In the genomic region with DNA sequence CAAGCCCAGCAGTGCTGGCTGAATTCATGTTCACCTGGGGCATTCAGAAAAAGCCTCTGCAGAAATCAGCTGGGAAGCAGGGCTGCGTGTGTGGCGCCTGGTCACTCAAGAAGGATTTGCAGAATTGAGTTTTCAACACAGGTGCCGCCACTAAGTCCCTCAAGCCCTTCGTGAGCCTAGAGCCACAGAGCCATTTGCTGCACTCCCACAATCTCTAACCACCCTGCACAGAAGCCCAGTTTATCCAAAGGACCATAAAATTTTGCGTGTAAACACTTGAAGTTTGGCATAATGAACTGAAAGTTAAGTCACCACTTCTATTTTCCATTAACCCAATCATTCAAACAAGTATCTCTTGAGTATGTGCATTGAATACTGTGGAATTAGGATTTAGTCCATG, we compare ENCODE assay signal across 20 cellular contexts.
"Had no signal": no experiment of that assay in that cellular context is flagged by ENCODE, and none has a peak within 500 bp of the region (broad histone marks: within the 10 kb centered on the region; RNA-seq: fewer than 3 reads in every experiment).

No MANE protein-coding gene starts in this region.

- ATAC-seq: activated CD8-positive, alpha-beta memory T cell treated with anti-CD3 and anti-CD28 coated beads, Interleukin-2, amount 10 ng/mL, durations not matched to agents 7 days and 5 days; activated CD8-positive, alpha-beta T cell treated with anti-CD3 and anti-CD28 coated beads, Interleukin-2, amount 10 ng/mL, durations not matched to agents 7 days and 5 days; activated naive CD4-positive, alpha-beta T cell treated with anti-CD3 and anti-CD28 coated beads, Interleukin-2, amount 50 U/mL, for 72 hours; gastroesophageal sphincter; left cardiac atrium; natural killer cell; right cardiac atrium had no signal

- H3K27ac ChIP-seq: breast epithelium, hepatocyte, spleen, tibial nerve had no signal

- H3K27me3 ChIP-seq: breast epithelium, gastroesophageal sphincter, hepatocyte, tibial nerve had no signal

- H3K4me1 Mint-ChIP-seq: activated B cell treated with CpG ODN at 0.5 μM for 24 hours; activated CD8-positive, alpha-beta memory T cell treated with anti-CD3 and anti-CD28 coated beads, Interleukin-2, amount 10 ng/mL, durations not matched to agents 7 days and 5 days had no signal

- H3K4me2 ChIP-seq: hepatocyte had no signal

- H3K4me3 Mint-ChIP-seq: activated B cell treated with CpG ODN at 0.5 μM for 24 hours; activated CD8-positive, alpha-beta memory T cell treated with anti-CD3 and anti-CD28 coated beads, Interleukin-2, amount 10 ng/mL, durations not matched to agents 7 days and 5 days; activated CD8-positive, alpha-beta T cell treated with anti-CD3 and anti-CD28 coated beads, Interleukin-2, amount 10 ng/mL, durations not matched to agents 7 days and 5 days; natural killer cell had no signal

- H3K4me3 ChIP-seq: breast epithelium, gastroesophageal sphincter, hepatocyte, spleen, tibial nerve had no signal

- H2AFZ ChIP-seq: hepatocyte had no signal

- H3K9me3 Mint-ChIP-seq: activated B cell treated with CpG ODN at 0.5 μM for 24 hours; activated naive CD4-positive, alpha-beta T cell treated with anti-CD3 and anti-CD28 coated beads, Interleukin-2, amount 50 U/mL, for 72 hours; natural killer cell had no signal

- H3K36me3 Mint-ChIP-seq: activated CD8-positive, alpha-beta memory T cell treated with anti-CD3 and anti-CD28 coated beads, Interleukin-2, amount 10 ng/mL, durations not matched to agents 7 days and 5 days; activated naive CD4-positive, alpha-beta T cell treated with anti-CD3 and anti-CD28 coated beads, Interleukin-2, amount 50 U/mL, for 72 hours; natural killer cell had no signal

- DNase-seq: activated B cell treated with CpG ODN at 0.5 μM for 24 hours; activated CD4-positive, alpha-beta T cell treated with anti-CD3 and anti-CD28 coated beads, Interleukin-2, amount 50 U/mL, for 1 hour; activated CD8-positive, alpha-beta memory T cell treated with anti-CD3 and anti-CD28 coated beads, Interleukin-2, amount 10 ng/mL, durations not matched to agents 7 days and 5 days; activated CD8-positive, alpha-beta T cell treated with anti-CD3 and anti-CD28 coated beads, Interleukin-2, amount 10 ng/mL, durations not matched to agents 7 days and 5 days; activated naive CD4-positive, alpha-beta T cell; activated T-cell treated with anti-CD3 and anti-CD28 coated beads, Interleukin-2, amount 50 U/mL, for 48 hours; central memory CD4-positive, alpha-beta T cell; left cardiac atrium; mammary epithelial cell; midbrain; natural killer cell; posterior cingulate gyrus; right cardiac atrium; spleen; stimulated activated naive CD4-positive, alpha-beta T cell had no signal

- H3K9me3 ChIP-seq: breast epithelium, gastroesophageal sphincter, spleen, tibial nerve had no signal

- H3K27ac Mint-ChIP-seq: activated B cell treated with CpG ODN at 0.5 μM for 24 hours; activated CD8-positive, alpha-beta memory T cell treated with anti-CD3 and anti-CD28 coated beads, Interleukin-2, amount 10 ng/mL, durations not matched to agents 7 days and 5 days; activated CD8-positive, alpha-beta T cell treated with anti-CD3 and anti-CD28 coated beads, Interleukin-2, amount 10 ng/mL, durations not matched to agents 7 days and 5 days; activated naive CD4-positive, alpha-beta T cell treated with anti-CD3 and anti-CD28 coated beads, Interleukin-2, amount 50 U/mL, for 72 hours; natural killer cell had no signal

- H3K36me3 ChIP-seq: breast epithelium, gastroesophageal sphincter, spleen, tibial nerve had no signal

- H3K4me1 ChIP-seq: breast epithelium had no signal
